Comparison of ENCODE assay signal across 8 cellular contexts in the genomic region with DNA sequence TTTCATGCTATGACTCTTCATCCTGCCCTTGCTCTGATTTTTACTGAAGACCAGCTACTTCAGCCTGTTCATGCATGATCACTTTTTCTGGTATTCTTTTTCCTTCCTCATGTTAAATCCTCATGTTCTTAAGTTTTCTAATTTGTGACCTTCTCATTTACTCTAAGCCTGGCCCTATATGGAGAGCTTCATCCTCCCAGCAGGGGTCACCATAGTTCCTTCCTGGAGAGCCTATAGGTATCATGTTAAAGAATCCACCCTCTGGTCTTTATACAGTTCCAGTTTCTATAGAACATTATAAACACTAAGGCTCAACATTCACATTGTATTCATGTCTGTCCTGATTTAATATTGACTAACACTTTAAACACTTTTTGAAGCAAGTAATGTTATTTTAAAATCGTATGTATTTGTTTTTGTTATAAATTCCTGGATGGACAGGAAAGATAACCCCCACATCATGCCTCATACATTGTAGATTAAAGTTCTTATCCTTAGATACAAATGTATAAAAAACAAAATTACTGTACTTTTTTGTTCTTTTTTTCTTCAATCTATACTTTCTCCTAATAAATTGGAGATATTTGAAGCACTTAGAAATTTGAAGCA. TPM values are rescaled to one million over a fixed set of nuclear protein-coding genes. Genes with fewer than 3 reads are reported as not detected.
A peak's percentile ranks its signal among the peaks of the same experiment; 100 is the strongest.
DNase-seq lines count a peak whose midpoint lies in the region; ATAC-seq and TF ChIP-seq lines count a peak whose summit lies in the region.

No MANE protein-coding gene starts in this region.

- H3K36me3 Mint-ChIP-seq in CD8-positive, alpha-beta memory T cell, result peaks cover 0 to 2% (median 0%) of the 10 kb centered on the region in 3 donors
- no peaks in the 10 kb centered on the region for H3K36me3 Mint-ChIP-seq in activated CD4-positive, alpha-beta memory T cell treated with anti-CD3 and anti-CD28 coated beads for 36 hours
- no peaks in the 10 kb centered on the region for H3K36me3 Mint-ChIP-seq in neural crest cell (ENCODE audit: low read depth)

- peaks cover 2 to 24% of the 10 kb centered on the region in 2 donors for H3K27me3 Mint-ChIP-seq in CD8-positive, alpha-beta memory T cell
- H3K27me3 Mint-ChIP-seq in activated CD4-positive, alpha-beta memory T cell treated with anti-CD3 and anti-CD28 coated beads for 36 hours, result no peaks in the 10 kb centered on the region
- no peaks in the 10 kb centered on the region for H3K27me3 Mint-ChIP-seq in neural crest cell (ENCODE audit: low read depth)

- no peaks in the 10 kb centered on the region for H3K36me3 ChIP-seq in CD8-positive, alpha-beta memory T cell (ENCODE audit: insufficient read depth, low read length)
- no peaks in the 10 kb centered on the region for H3K36me3 ChIP-seq in tibial artery

- CTCF ChIA-PET in CD8-positive, alpha-beta memory T cell (lab: Charles Lee), result interaction anchor here (0.7 to 2.2 kb wide), 4 partner anchors 9 to 383 kb away, joined by 3 to 17 read pairs (median 5); no protein-coding TSS in a partner anchor
- CTCF ChIA-PET in activated CD4-positive, alpha-beta memory T cell treated with anti-CD3 and anti-CD28 coated beads for 36 hours (lab: Charles Lee), result interaction anchor here (0.7 to 4.7 kb wide), 14 partner anchors 13 to 390 kb away, joined by 3 to 52 read pairs (median 4); no protein-coding TSS in a partner anchor

- intact Hi-C loops in activated CD4-positive, alpha-beta memory T cell treated with anti-CD3 and anti-CD28 coated beads for 36 hours (cut with micrococcal nuclease), result loop anchor here (1.0 to 5.0 kb wide), 5 partner anchors 263 to 1060 kb away; a partner anchor contains a TSS
- intact Hi-C loops in tibial artery (cut with DNase I; ENCODE audit: low total_unique reads), result no loop called here

- no peaks in the 10 kb centered on the region for H3K4me1 Mint-ChIP-seq in CD8-positive, alpha-beta memory T cell
- H3K4me1 Mint-ChIP-seq in activated CD4-positive, alpha-beta memory T cell treated with anti-CD3 and anti-CD28 coated beads for 36 hours (ENCODE audit: low read depth), result no peaks in the 10 kb centered on the region
- no peaks in the 10 kb centered on the region for H3K4me1 Mint-ChIP-seq in neural crest cell

- H3K27me3 ChIP-seq in CD8-positive, alpha-beta memory T cell (ENCODE audit: insufficient read depth, low read length, poor library complexity, severe bottlenecking), result no peaks in the 10 kb centered on the region
- no peaks in the 10 kb centered on the region for H3K27me3 ChIP-seq in tibial artery

- TF ChIP-seq CTCF in neural crest cell (conservative IDR thresholded peaks at IDR 0.05), result peak; percentile 90
- TF ChIP-seq CTCF in tibial artery (IDR thresholded peaks at IDR 0.05), result peak; percentile 45 to 51

- ATAC-seq in GM19023 (IDR thresholded peaks at IDR 0.05; ENCODE audit: unreplicated experiment) (peak; percentile 94), HG03135 (IDR thresholded peaks at IDR 0.05; ENCODE audit: unreplicated experiment) (peak; percentile 98), esophagus mucosa (peak; percentile 94)

- H3K9me3 ChIP-seq in CD8-positive, alpha-beta memory T cell (ENCODE audit: low read length), result no peaks in the 10 kb centered on the region
- H3K9me3 ChIP-seq in tibial artery, result peaks cover 0 to 5% (median 0%) of the 10 kb centered on the region in 3 donors

- no peak overlapping the region for H3K4me3 ChIP-seq in CD8-positive, alpha-beta memory T cell (ENCODE audit: low read length)
- no peak overlapping the region for H3K4me3 ChIP-seq in tibial artery

- no peaks in the 10 kb centered on the region for H3K4me1 ChIP-seq in CD8-positive, alpha-beta memory T cell (ENCODE audit: insufficient read depth, low read length)
- no peaks in the 10 kb centered on the region for H3K4me1 ChIP-seq in tibial artery

- peak; percentile 6 to 55 (median 26) for DNase-seq in CD8-positive, alpha-beta memory T cell
- peak; percentile 9 for DNase-seq in NCI-H510A (lab: John Stamatoyannopoulos, UW)
- peak; percentile 65 for DNase-seq in activated CD4-positive, alpha-beta memory T cell treated with anti-CD3 and anti-CD28 coated beads for 36 hours
- DNase-seq in neural crest cell (ENCODE audit: low read depth, low spot score), result peak; percentile 53
- no peak for DNase-seq in tibial artery

- no peak overlapping the region for H3K27ac Mint-ChIP-seq in CD8-positive, alpha-beta memory T cell
- H3K27ac Mint-ChIP-seq in activated CD4-positive, alpha-beta memory T cell treated with anti-CD3 and anti-CD28 coated beads for 36 hours, result no peak overlapping the region
- H3K27ac Mint-ChIP-seq in neural crest cell (ENCODE audit: unreplicated experiment), result no peak overlapping the region

- H3K27ac ChIP-seq in CD8-positive, alpha-beta memory T cell (ENCODE audit: low read depth, low read length), result no peak overlapping the region
- H3K27ac ChIP-seq in tibial artery, result no peak overlapping the region

- no peak overlapping the region for H3K4me3 Mint-ChIP-seq in CD8-positive, alpha-beta memory T cell
- no peak overlapping the region for H3K4me3 Mint-ChIP-seq in activated CD4-positive, alpha-beta memory T cell treated with anti-CD3 and anti-CD28 coated beads for 36 hours
- no peak overlapping the region for H3K4me3 Mint-ChIP-seq in neural crest cell

- POLR2A ChIA-PET in CD8-positive, alpha-beta memory T cell (lab: Charles Lee), result no interaction called here
- POLR2A ChIA-PET in activated CD4-positive, alpha-beta memory T cell treated with anti-CD3 and anti-CD28 coated beads for 36 hours (lab: Charles Lee), result no interaction called here

- peaks cover 0 to 3% (median 2%) of the 10 kb centered on the region in 5 donors for H3K9me3 Mint-ChIP-seq in CD8-positive, alpha-beta memory T cell
- H3K9me3 Mint-ChIP-seq in activated CD4-positive, alpha-beta memory T cell treated with anti-CD3 and anti-CD28 coated beads for 36 hours, result peaks cover 3% of the 10 kb centered on the region
- no peaks in the 10 kb centered on the region for H3K9me3 Mint-ChIP-seq in neural crest cell

RNA-seq across cellular contexts. Expression of a gene that starts 53.8 kb away (rescaled TPM):
- 10 to 100 TPM; 68.0 to 68.1 TPM for total RNA-seq in CD8-positive, alpha-beta memory T cell
- polyA plus RNA-seq in CD8-positive, alpha-beta memory T cell, result 17.4 TPM
- 10 to 100 TPM; 41.5 to 43.3 TPM for total RNA-seq in activated CD4-positive, alpha-beta memory T cell treated with anti-CD3 and anti-CD28 coated beads for 36 hours
- total RNA-seq in esophagus mucosa (25.1 TPM), neural crest cell (31.1 and 34.0 TPM in 2 replicates)

Comparison
In these comparisons a context has a peak if more than half of its experiments do, and no peak if none do; other contexts are left out.
1. DNase-seq: peak in CD8-positive, alpha-beta memory T cell (5 of 5), NCI-H510A (single experiment), activated CD4-positive, alpha-beta memory T cell treated with anti-CD3 and anti-CD28 coated beads for 36 hours (single experiment) and neural crest cell (single experiment); none in tibial artery (0 of 2).
2. Peak in every context shown above with its lines, with median percentiles within 50 percentile points of each other: ATAC-seq.